19 cellular contexts compared by ENCODE assay signal in genomic region chr6:33837971-33838665, GRCh38. TPM values are rescaled to one million over a fixed set of nuclear protein-coding genes. Genes with fewer than 3 reads are reported as not detected.
DNase-seq lines count a peak whose midpoint lies in the region; ATAC-seq and TF ChIP-seq lines count a peak whose summit lies in the region.
"Had no signal": no experiment of that assay in that cellular context is flagged by ENCODE, and none has a peak within 500 bp of the region (broad histone marks: within the 10 kb centered on the region; RNA-seq: fewer than 3 reads in every experiment).

No MANE protein-coding gene starts in this region.

- H3K9me3 ChIP-seq in WERI-Rb-1 (ENCODE audit: severe bottlenecking) (peaks cover 14% of the 10 kb centered on the region), hepatocyte (ENCODE audit: low read depth) (no peaks in the 10 kb centered on the region), lower lobe of right lung (no peaks in the 10 kb centered on the region)
- H3K9me3 ChIP-seq: breast epithelium, Peyer's patch had no signal

- peak overlapping the region; percentile 79 for H3K27ac ChIP-seq in WERI-Rb-1
- H3K27ac ChIP-seq in hepatocyte: peak overlapping the region; percentile 38
- H3K27ac ChIP-seq in lower lobe of right lung: no peak overlapping the region
- H3K27ac ChIP-seq: left ventricle myocardium inferior, Peyer's patch had no signal

- H3K4me2 ChIP-seq in hepatocyte: no peak overlapping the region

- H4K20me1 ChIP-seq in hepatocyte (ENCODE audit: insufficient read depth, poor library complexity, severe bottlenecking): no peaks in the 10 kb centered on the region

- no peaks in the 10 kb centered on the region for H3K79me2 ChIP-seq in hepatocyte

- no peak overlapping the region for H3K4me3 Mint-ChIP-seq in stimulated activated effector memory CD8-positive, alpha-beta T cell treated with anti-CD3 and anti-CD28 coated beads, Interleukin-12 subunit alpha, Interleukin-12 subunit beta, amount 100 ng/mL, for 72 hours
- H3K4me3 Mint-ChIP-seq: stimulated activated naive CD8-positive, alpha-beta T cell treated with anti-CD3 and anti-CD28 coated beads, Interleukin-15, Interleukin-2, amounts not matched to agents 100 ng/mL and 50 ng/mL, for 24 hours had no signal

- H3K9me2 ChIP-seq in hepatocyte (replicated peaks; ENCODE audit: insufficient read depth): no peaks in the 10 kb centered on the region

- peaks cover 21% of the 10 kb centered on the region for H3K4me1 Mint-ChIP-seq in stimulated activated effector memory CD8-positive, alpha-beta T cell treated with anti-CD3 and anti-CD28 coated beads, Interleukin-12 subunit alpha, Interleukin-12 subunit beta, amount 100 ng/mL, for 72 hours

- H3K4me1 ChIP-seq in hepatocyte (ENCODE audit: insufficient read depth): peaks cover 28% of the 10 kb centered on the region
- peaks cover 14% of the 10 kb centered on the region for H3K4me1 ChIP-seq in lower lobe of right lung

- peaks cover 5% of the 10 kb centered on the region for H3K36me3 Mint-ChIP-seq in stimulated activated effector memory CD8-positive, alpha-beta T cell treated with anti-CD3 and anti-CD28 coated beads, Interleukin-12 subunit alpha, Interleukin-12 subunit beta, amount 100 ng/mL, for 72 hours

- H3K9me3 Mint-ChIP-seq in stimulated activated effector memory CD8-positive, alpha-beta T cell treated with anti-CD3 and anti-CD28 coated beads, Interleukin-12 subunit alpha, Interleukin-12 subunit beta, amount 100 ng/mL, for 72 hours: peaks cover 6% of the 10 kb centered on the region
- H3K9me3 Mint-ChIP-seq: stimulated activated naive CD8-positive, alpha-beta T cell treated with anti-CD3 and anti-CD28 coated beads, Interleukin-15, Interleukin-2, amounts not matched to agents 100 ng/mL and 50 ng/mL, for 24 hours had no signal

- no peak for ATAC-seq in stimulated activated effector memory CD8-positive, alpha-beta T cell treated with anti-CD3 and anti-CD28 coated beads, Interleukin-12 subunit alpha, Interleukin-12 subunit beta, amount 100 ng/mL, for 72 hours
- no peak for ATAC-seq in lower lobe of right lung
- no peak for ATAC-seq in HG03108 (IDR thresholded peaks at IDR 0.05; ENCODE audit: unreplicated experiment)

- H3K36me3 ChIP-seq in WERI-Rb-1 (no peaks in the 10 kb centered on the region), hepatocyte (replicated peaks; ENCODE audit: insufficient read depth, low read depth) (no peaks in the 10 kb centered on the region), lower lobe of right lung (no peaks in the 10 kb centered on the region)
- H3K36me3 ChIP-seq: breast epithelium, esophagus squamous epithelium, left ventricle myocardium inferior, Peyer's patch had no signal

- WGBS in hepatocyte (ENCODE audit: low lambda C conversion rate, missing lambda C conversion rate): 44% methylated on average over 12 of the region's 12 CpGs

- peak overlapping the region; percentile 56 for H3K27ac Mint-ChIP-seq in stimulated activated effector memory CD8-positive, alpha-beta T cell treated with anti-CD3 and anti-CD28 coated beads, Interleukin-12 subunit alpha, Interleukin-12 subunit beta, amount 100 ng/mL, for 72 hours
- H3K27ac Mint-ChIP-seq: stimulated activated naive CD8-positive, alpha-beta T cell treated with anti-CD3 and anti-CD28 coated beads, Interleukin-15, Interleukin-2, amounts not matched to agents 100 ng/mL and 50 ng/mL, for 24 hours had no signal

- no peaks in the 10 kb centered on the region for H3K27me3 ChIP-seq in WERI-Rb-1 (ENCODE audit: insufficient read depth, low read depth, severe bottlenecking)
- no peaks in the 10 kb centered on the region for H3K27me3 ChIP-seq in hepatocyte
- peaks cover 5% of the 10 kb centered on the region for H3K27me3 ChIP-seq in lower lobe of right lung (ENCODE audit: low read depth)
- H3K27me3 ChIP-seq: breast epithelium, Peyer's patch had no signal

- peak; percentile 51 for DNase-seq in NCI-H2171 treated with DMSO at 0.1 percent for 48 hours (lab: John Stamatoyannopoulos, UW)
- no peak for DNase-seq in NCI-H2171 (lab: John Stamatoyannopoulos, UW)
- peak; percentile 66 for DNase-seq in WERI-Rb-1
- DNase-seq in hepatocyte (ENCODE audit: low spot score): peak; percentile 42
- no peak for DNase-seq in stimulated activated effector memory CD8-positive, alpha-beta T cell treated with anti-CD3 and anti-CD28 coated beads, Interleukin-12 subunit alpha, Interleukin-12 subunit beta, amount 100 ng/mL, for 72 hours (ENCODE audit: low spot score in 2 of 2)
- no peak for DNase-seq in lower lobe of right lung
- DNase-seq in COR-L47 (lab: John Stamatoyannopoulos, UW): no peak
- DNase-seq: 8988T, activated T-cell treated with anti-CD3 and anti-CD28 coated beads for 4 hours, esophagus squamous epithelium, left ventricle myocardium inferior, NCI-H187 treated with DMSO at 0.1 percent for 48 hours, Peyer's patch, posterior cingulate gyrus had no signal

- intact Hi-C loops in lower lobe of right lung (cut with DNase I): no loop called here

- H2AFZ ChIP-seq in hepatocyte: no peak overlapping the region

- H3K4me3 ChIP-seq in WERI-Rb-1 (ENCODE audit: low read depth, low read length): no peak overlapping the region
- no peak overlapping the region for H3K4me3 ChIP-seq in hepatocyte
- no peak overlapping the region for H3K4me3 ChIP-seq in lower lobe of right lung
- H3K4me3 ChIP-seq: breast epithelium, esophagus squamous epithelium, left ventricle myocardium inferior, Peyer's patch had no signal

- no peak for TF ChIP-seq CTCF in WERI-Rb-1 (IDR thresholded peaks at IDR 0.05; ENCODE audit: low read depth, low read length)
- TF ChIP-seq CTCF in hepatocyte (IDR thresholded peaks at IDR 0.05; ENCODE audit: poor library complexity): no peak
- no peak for TF ChIP-seq CTCF in lower lobe of right lung (IDR thresholded peaks at IDR 0.05)

RNA-seq across cellular contexts. Expression of gene MLN, which starts 34.3 kb away (rescaled TPM):
- total RNA-seq in hepatocyte (2.3 and 6.7 TPM in 2 replicates), lower lobe of right lung (not detected)
- polyA plus RNA-seq in hepatocyte: 0.86 and 1.1 TPM in 2 replicates
- total RNA-seq: breast epithelium, Daoy, esophagus squamous epithelium, HT1080, left ventricle myocardium inferior, Peyer's patch had no signal

RNA-seq across cellular contexts. Expression of gene LEMD2, which starts 49.2 kb away (rescaled TPM):
- total RNA-seq in hepatocyte (38.1 and 41.5 TPM in 2 replicates), lower lobe of right lung (53.6 TPM)
- 66.3 and 68.2 TPM in 2 replicates for polyA plus RNA-seq in hepatocyte

Comparison
In these comparisons a context has a peak if more than half of its experiments do, and no peak if none do; other contexts are left out.
1. DNase-seq: peak in NCI-H2171 treated with DMSO at 0.1 percent for 48 hours (single experiment), WERI-Rb-1 (single experiment) and hepatocyte (single experiment); none in NCI-H2171 (single experiment), stimulated activated effector memory CD8-positive, alpha-beta T cell treated with anti-CD3 and anti-CD28 coated beads, Interleukin-12 subunit alpha, Interleukin-12 subunit beta, amount 100 ng/mL, for 72 hours (0 of 2), lower lobe of right lung (single experiment) and COR-L47 (single experiment).